In the genomic region with DNA sequence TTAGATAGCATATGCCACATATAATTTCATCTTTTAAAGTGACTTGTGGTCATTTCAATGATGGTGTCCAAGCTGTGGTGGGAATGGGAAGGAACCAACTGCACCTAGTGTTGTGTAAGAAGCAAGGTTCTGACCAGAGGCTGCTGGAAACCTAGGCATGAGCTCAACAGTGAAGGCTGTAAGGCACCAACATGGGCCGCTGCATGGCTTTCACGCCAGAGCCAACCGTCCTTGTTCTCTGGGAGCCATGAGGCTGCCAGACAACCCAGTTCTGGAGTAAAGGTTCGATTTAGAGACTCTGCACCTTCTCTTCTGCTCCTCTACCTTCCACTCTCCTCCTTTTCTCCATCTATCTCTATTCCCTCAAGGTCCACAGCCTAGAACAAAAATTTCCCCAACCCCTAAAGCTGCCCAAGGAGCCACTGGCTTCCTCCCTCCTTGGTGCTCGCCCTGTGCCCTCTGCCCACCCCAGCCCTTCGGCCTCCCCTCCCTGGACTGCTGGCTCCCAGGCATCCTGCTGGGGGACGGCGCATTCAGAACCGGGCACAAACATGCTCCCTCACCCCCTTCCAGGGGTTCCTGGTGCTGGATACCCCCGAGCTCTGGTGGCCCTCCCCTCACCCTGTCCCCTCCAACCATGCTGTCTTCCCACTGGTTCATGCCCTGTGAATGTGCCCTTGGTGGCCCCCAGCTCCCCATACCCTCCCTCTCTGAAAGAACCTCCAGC, we compare ENCODE assay signal across 23 cellular contexts.
DNase-seq lines count a peak whose midpoint lies in the region; ATAC-seq, FAIRE-seq and TF ChIP-seq lines count a peak whose summit lies in the region.
"Had no signal": no experiment of that assay in that cellular context is flagged by ENCODE, and none has a peak within 500 bp of the region (broad histone marks: within the 10 kb centered on the region; RNA-seq: fewer than 3 reads in every experiment).

No MANE protein-coding gene starts in this region.

- H3K36me3 ChIP-seq in RWPE2 (ENCODE audit: low read depth) (no peaks in the 10 kb centered on the region), spleen (no peaks in the 10 kb centered on the region), small intestine (ENCODE audit: control insufficient read depth in 2 of 2, insufficient read depth in 2 of 2, low read length in 2 of 2) (no peaks in the 10 kb centered on the region)
- H3K36me3 ChIP-seq: BLaER1 treated with 17β-estradiol and CSF1 and Interleukin-3, amounts not matched to agents 10 nM and 100 nM had no signal

- H3K27ac ChIP-seq in RWPE2 (ENCODE audit: poor library complexity, severe bottlenecking) (no peak overlapping the region), dorsolateral prefrontal cortex (peak overlapping the region in 42 of 59 donors; percentile 3 to 84 (median 56)), spleen (no peak overlapping the region), small intestine (ENCODE audit: low read depth in 1 of 2, low read length in 1 of 2) (no peak overlapping the region)
- H3K27ac ChIP-seq: 22Rv1; A549; BLaER1 treated with 17β-estradiol and CSF1 and Interleukin-3, amounts not matched to agents 10 nM and 100 nM; C4-2B had no signal

- H3K27ac Mint-ChIP-seq in activated T-cell treated with anti-CD3 and anti-CD28 coated beads, Interleukin-2, amount 50 U/mL, for 72 hours, result no peak overlapping the region
- H3K27ac Mint-ChIP-seq: B cell; CD4-positive, alpha-beta T cell; CD8-positive, alpha-beta T cell had no signal

- ATAC-seq in RWPE2 (ENCODE audit: low read depth), result no peak
- no peak for ATAC-seq in activated T-cell treated with anti-CD3 and anti-CD28 coated beads, Interleukin-2, amount 50 U/mL, for 72 hours (replicated peaks in 1 of 2)
- ATAC-seq: A549; CD8-positive, alpha-beta T cell; GM12878 had no signal

- H3K27me3 Mint-ChIP-seq in activated T-cell treated with anti-CD3 and anti-CD28 coated beads, Interleukin-2, amount 50 U/mL, for 72 hours (ENCODE audit: low read depth), result peaks cover 30% of the 10 kb centered on the region

- intact Hi-C loops in dorsolateral prefrontal cortex (cut with DNase I) (no loop called here), spleen (cut with DNase I; ENCODE audit: low total_unique reads) (no loop called here)

- no peak for FAIRE-seq in small intestine (lab: Jason Lieb, UNC)
- FAIRE-seq: A549, D721Med, GM12878, GM12892, GM18507 had no signal

- DNase-seq in RWPE2 (ENCODE audit: low spot score), result peak; percentile 27
- peak in 2 of 10 donors; percentile 27 to 37 for DNase-seq in dorsolateral prefrontal cortex
- DNase-seq in spleen, result peak; percentile 59
- DNase-seq in dermis blood vessel endothelial cell, result no peak
- no peak for DNase-seq in small intestine
- no peak for DNase-seq in activated T-cell treated with anti-CD3 and anti-CD28 coated beads, Interleukin-2, amount 50 U/mL, for 72 hours
- DNase-seq: AML-193; Caco-2; Calu3; CD4-positive, alpha-beta T cell; CD8-positive, alpha-beta T cell; DND-41; EL; GDM1 had no signal

- no peaks in the 10 kb centered on the region for H3K4me1 ChIP-seq in RWPE2 (ENCODE audit: insufficient read depth, poor library complexity, severe bottlenecking)
- no peaks in the 10 kb centered on the region for H3K4me1 ChIP-seq in spleen
- H3K4me1 ChIP-seq in small intestine (ENCODE audit: control insufficient read depth in 2 of 2, insufficient read depth in 1 of 2, low read depth in 1 of 2, low read length in 1 of 2), result no peaks in the 10 kb centered on the region
- H3K4me1 ChIP-seq: A549, Caco-2 had no signal

- H3K27me3 ChIP-seq in RWPE2 (ENCODE audit: insufficient read depth, poor library complexity, severe bottlenecking) (peaks cover 17% of the 10 kb centered on the region), dorsolateral prefrontal cortex (peaks cover 0 to 9% (median 0%) of the 10 kb centered on the region in 45 donors), spleen (replicated peaks in 1 of 7) (peaks cover 0 to 57% (median 6%) of the 10 kb centered on the region in 7 donors), small intestine (ENCODE audit: control insufficient read depth in 2 of 2, insufficient read depth in 2 of 2, low read length in 2 of 2) (peaks cover 0 to 3% of the 10 kb centered on the region in 2 donors)

- no peak overlapping the region for H3K4me3 Mint-ChIP-seq in activated T-cell treated with anti-CD3 and anti-CD28 coated beads, Interleukin-2, amount 50 U/mL, for 72 hours
- H3K4me3 Mint-ChIP-seq: B cell; CD4-positive, alpha-beta T cell; CD8-positive, alpha-beta T cell had no signal

- TF ChIP-seq CTCF in RWPE2 (IDR thresholded peaks at IDR 0.05; ENCODE audit: poor library complexity, severe bottlenecking) (no peak), dorsolateral prefrontal cortex (IDR thresholded peaks at IDR 0.05 in 54 of 56, conservative IDR thresholded peaks at IDR 0.05 in 2 of 56; ENCODE audit: low read depth in 1 of 56, partially characterized antibody in 56 of 56) (no peak), spleen (IDR thresholded peaks at IDR 0.05 in 8 of 11, conservative IDR thresholded peaks at IDR 0.05 in 3 of 11) (no peak)

- no peaks in the 10 kb centered on the region for H3K9me3 ChIP-seq in RWPE2 (ENCODE audit: severe bottlenecking)
- H3K9me3 ChIP-seq in spleen, result no peaks in the 10 kb centered on the region
- no peaks in the 10 kb centered on the region for H3K9me3 ChIP-seq in small intestine (ENCODE audit: control insufficient read depth, low read depth)
- H3K9me3 ChIP-seq: A549; BLaER1 treated with 17β-estradiol and CSF1 and Interleukin-3, amounts not matched to agents 10 nM and 100 nM; Caco-2 had no signal

- WGBS in spleen, 5 donors, result 67 to 82% (median 76%) methylated on average over 10 of the region's 10 CpGs
- 69 to 73% (median 72%) methylated on average over 9 to 10 of the region's 10 CpGs for whole genome bisulfite sequencing in small intestine, 3 donors

- peaks cover 0 to 3% of the 10 kb centered on the region in 2 donors for H3K9me3 Mint-ChIP-seq in activated T-cell treated with anti-CD3 and anti-CD28 coated beads, Interleukin-2, amount 50 U/mL, for 72 hours
- H3K9me3 Mint-ChIP-seq: CD4-positive, alpha-beta T cell; CD8-positive, alpha-beta T cell had no signal

- H3K36me3 Mint-ChIP-seq in activated T-cell treated with anti-CD3 and anti-CD28 coated beads, Interleukin-2, amount 50 U/mL, for 72 hours (ENCODE audit: insufficient read depth in 2 of 2), result no peaks in the 10 kb centered on the region
- H3K36me3 Mint-ChIP-seq: CD8-positive, alpha-beta T cell had no signal

- TF ChIP-seq POLR2A in spleen (IDR thresholded peaks at IDR 0.05), result no peak

- no peak overlapping the region for H3K4me3 ChIP-seq in RWPE2 (ENCODE audit: severe bottlenecking)
- H3K4me3 ChIP-seq in dorsolateral prefrontal cortex, result no peak overlapping the region
- H3K4me3 ChIP-seq in spleen, result no peak overlapping the region
- H3K4me3 ChIP-seq in small intestine (ENCODE audit: low read depth in 1 of 2, low read length in 2 of 2), result no peak overlapping the region
- H3K4me3 ChIP-seq: A549; BLaER1 treated with 17β-estradiol and CSF1 and Interleukin-3, amounts not matched to agents 10 nM and 100 nM; GM12878 had no signal

- no peaks in the 10 kb centered on the region for H3K4me1 Mint-ChIP-seq in activated T-cell treated with anti-CD3 and anti-CD28 coated beads, Interleukin-2, amount 50 U/mL, for 72 hours (ENCODE audit: low read depth)
- H3K4me1 Mint-ChIP-seq: B cell had no signal

Comparison
In these comparisons a context has a peak if more than half of its experiments do, and no peak if none do; other contexts are left out.
1. DNase-seq: peak in RWPE2 (single experiment) and spleen (single experiment); none in dermis blood vessel endothelial cell (single experiment), small intestine (single experiment) and activated T-cell treated with anti-CD3 and anti-CD28 coated beads, Interleukin-2, amount 50 U/mL, for 72 hours (0 of 2).
2. H3K27ac ChIP-seq: peak in dorsolateral prefrontal cortex (42 of 59); none in RWPE2 (single experiment), spleen (0 of 8) and small intestine (0 of 2).